In genomic region chr5:26921439-26921838, GRCh38 we compare ENCODE assay signal across 16 cellular contexts.
DNase-seq lines count a peak whose midpoint lies in the region; ATAC-seq and TF ChIP-seq lines count a peak whose summit lies in the region.
"Had no signal": no experiment of that assay in that cellular context is flagged by ENCODE, and none has a peak within 500 bp of the region (broad histone marks: within the 10 kb centered on the region; RNA-seq: fewer than 3 reads in every experiment).

No MANE protein-coding gene starts in this region.

- no peak overlapping the region for H3K4me3 ChIP-seq in PC-3 (ENCODE audit: low read length)

- no peaks in the 10 kb centered on the region for H3F3A ChIP-seq in PC-3 (ENCODE audit: low read length, unreplicated experiment)

- no peaks in the 10 kb centered on the region for H3K4me1 ChIP-seq in PC-3 (ENCODE audit: insufficient read depth, low read length)

- H2AFZ ChIP-seq in PC-3 (ENCODE audit: low read length), result peak overlapping the region; percentile 45; the same call in 1 of the 2 replicates

- H3K27me3 ChIP-seq in PC-3 (ENCODE audit: low read length), result no peaks in the 10 kb centered on the region

- no peaks in the 10 kb centered on the region for H3K36me3 ChIP-seq in PC-3 (ENCODE audit: low read depth, low read length)

- no peak overlapping the region for H3K9ac ChIP-seq in PC-3 (ENCODE audit: low read length)

- CTCF ChIA-PET in PC-3 (lab: Charles Lee), result no interaction called here

- intact Hi-C loops in PC-3 (cut with micrococcal nuclease), result no loop called here

- POLR2A ChIA-PET in PC-3 (lab: Charles Lee; ENCODE audit: unreplicated experiment), result no interaction called here

- no peaks in the 10 kb centered on the region for H3K9me2 ChIP-seq in PC-3 (replicated peaks; ENCODE audit: low read length)

- H3K9me3 ChIP-seq in PC-3 (ENCODE audit: low read length), result no peaks in the 10 kb centered on the region

- peak; percentile 6 for DNase-seq in ELR (ENCODE audit: low read depth)
- DNase-seq in LHCN-M2 (ENCODE audit: low read depth), result peak; percentile 3
- no peak for DNase-seq in PC-3
- no peak for DNase-seq in kidney glomerular epithelial cell (lab: John Stamatoyannopoulos, UW)
- DNase-seq in NCI-H2029 (lab: John Stamatoyannopoulos, UW), result no peak
- no peak for DNase-seq in NCI-H510A treated with DMSO at 0.1 percent for 48 hours (lab: John Stamatoyannopoulos, UW)
- DNase-seq in RPMI8226, result no peak
- DNase-seq: 8988T; C1 segment of cervical spinal cord; Calu3; CD4-positive, alpha-beta memory T cell; COR-L47; DMS53; DMS79 treated with DMSO at 0.1 percent for 48 hours; GOT3 had no signal

- BruUV-seq in PC-3 (replicated peaks; lab: Mats Ljungman, UMichigan), result no TSS peak

- no peaks in the 10 kb centered on the region for H3K79me2 ChIP-seq in PC-3 (ENCODE audit: low read length)

- H4K20me1 ChIP-seq in PC-3 (ENCODE audit: low read length), result no peaks in the 10 kb centered on the region

- no peak for ATAC-seq in PC-3
- ATAC-seq: HCT116 had no signal

- H3K4me2 ChIP-seq in PC-3 (ENCODE audit: low read length), result no peak overlapping the region

- H3K27ac ChIP-seq in PC-3 (ENCODE audit: low read length), result no peak overlapping the region

- TF ChIP-seq CTCF in PC-3 (conservative IDR thresholded peaks at IDR 0.05; ENCODE audit: low read depth, low read length), result no peak

Comparison
In these comparisons a context has a peak if more than half of its experiments do, and no peak if none do; other contexts are left out.
1. DNase-seq: peak in ELR (single experiment) and LHCN-M2 (single experiment); none in PC-3 (single experiment), kidney glomerular epithelial cell (single experiment), NCI-H2029 (single experiment), NCI-H510A treated with DMSO at 0.1 percent for 48 hours (single experiment) and RPMI8226 (single experiment).